ENCODE assay signal across 1 cellular context in genomic region chr7:117169907-117170306, GRCh38.
TF ChIP-seq lines count a peak whose summit lies in the region.

No MANE protein-coding gene starts in this region.

TF ChIP-seq in HEK293, 187 proteins besides CTCF, POLR2A, EP300 and RAD21 (continued from another document):
- TF ChIP-seq ZNF513 (tag by site-specific recombination; IDR thresholded peaks at IDR 0.05) = no peak
- no peak for TF ChIP-seq ZNF362 (tag by site-specific recombination; IDR thresholded peaks at IDR 0.05)
- no peak for TF ChIP-seq ZNF292 (tag by site-specific recombination; IDR thresholded peaks at IDR 0.05; ENCODE audit: borderline replicate concordance, low read depth)
- no peak for TF ChIP-seq ZNF354C (tag by site-specific recombination; IDR thresholded peaks at IDR 0.05; ENCODE audit: borderline replicate concordance, low read depth)
- no peak for TF ChIP-seq GLI4 (tag by site-specific recombination; IDR thresholded peaks at IDR 0.05)
- no peak for TF ChIP-seq GLIS1 (tag by site-specific recombination; IDR thresholded peaks at IDR 0.05)
- no peak for TF ChIP-seq WT1 (tag by site-specific recombination; IDR thresholded peaks at IDR 0.05)
- no peak for TF ChIP-seq HOXD13 (CRISPR knock-in tag; IDR thresholded peaks at IDR 0.05; ENCODE audit: borderline replicate concordance)
- TF ChIP-seq ZSCAN18 (tag by site-specific recombination; IDR thresholded peaks at IDR 0.05) = no peak
- TF ChIP-seq ZBTB11 (tag by site-specific recombination; conservative IDR thresholded peaks at IDR 0.05; ENCODE audit: low read depth) = no peak
- TF ChIP-seq, protein P1, sequence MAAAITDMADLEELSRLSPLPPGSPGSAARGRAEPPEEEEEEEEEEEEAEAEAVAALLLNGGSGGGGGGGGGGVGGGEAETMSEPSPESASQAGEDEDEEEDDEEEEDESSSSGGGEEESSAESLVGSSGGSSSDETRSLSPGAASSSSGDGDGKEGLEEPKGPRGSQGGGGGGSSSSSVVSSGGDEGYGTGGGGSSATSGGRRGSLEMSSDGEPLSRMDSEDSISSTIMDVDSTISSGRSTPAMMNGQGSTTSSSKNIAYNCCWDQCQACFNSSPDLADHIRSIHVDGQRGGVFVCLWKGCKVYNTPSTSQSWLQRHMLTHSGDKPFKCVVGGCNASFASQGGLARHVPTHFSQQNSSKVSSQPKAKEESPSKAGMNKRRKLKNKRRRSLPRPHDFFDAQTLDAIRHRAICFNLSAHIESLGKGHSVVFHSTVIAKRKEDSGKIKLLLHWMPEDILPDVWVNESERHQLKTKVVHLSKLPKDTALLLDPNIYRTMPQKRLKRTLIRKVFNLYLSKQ (tag by site-specific recombination; IDR thresholded peaks at IDR 0.05; ENCODE audit: borderline replicate concordance) = no peak
- TF ChIP-seq ZNF555 (tag by site-specific recombination; conservative IDR thresholded peaks at IDR 0.05) = no peak
- no peak for TF ChIP-seq ZNF248 (tag by site-specific recombination; IDR thresholded peaks at IDR 0.05)
- no peak for TF ChIP-seq OSR2 (tag by site-specific recombination; IDR thresholded peaks at IDR 0.05)
- TF ChIP-seq ZNF169 (tag by site-specific recombination; IDR thresholded peaks at IDR 0.05) = no peak
- TF ChIP-seq REPIN1 (tag by site-specific recombination; IDR thresholded peaks at IDR 0.05; ENCODE audit: low read depth) = no peak
- TF ChIP-seq ZNF692 (tag by site-specific recombination; IDR thresholded peaks at IDR 0.05) = 0 out of 2 replicates have a peak, but pooled peaks have one; percentile 23
- TF ChIP-seq, protein P2, sequence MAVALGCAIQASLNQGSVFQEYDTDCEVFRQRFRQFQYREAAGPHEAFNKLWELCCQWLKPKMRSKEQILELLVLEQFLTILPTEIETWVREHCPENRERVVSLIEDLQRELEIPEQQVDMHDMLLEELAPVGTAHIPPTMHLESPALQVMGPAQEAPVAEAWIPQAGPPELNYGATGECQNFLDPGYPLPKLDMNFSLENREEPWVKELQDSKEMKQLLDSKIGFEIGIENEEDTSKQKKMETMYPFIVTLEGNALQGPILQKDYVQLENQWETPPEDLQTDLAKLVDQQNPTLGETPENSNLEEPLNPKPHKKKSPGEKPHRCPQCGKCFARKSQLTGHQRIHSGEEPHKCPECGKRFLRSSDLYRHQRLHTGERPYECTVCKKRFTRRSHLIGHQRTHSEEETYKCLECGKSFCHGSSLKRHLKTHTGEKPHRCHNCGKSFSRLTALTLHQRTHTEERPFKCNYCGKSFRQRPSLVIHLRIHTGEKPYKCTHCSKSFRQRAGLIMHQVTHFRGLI (tag by site-specific recombination; IDR thresholded peaks at IDR 0.05) = no peak
- TF ChIP-seq ZNF549 (tag by site-specific recombination; IDR thresholded peaks at IDR 0.05) = no peak
- no peak for TF ChIP-seq ZNF391 (tag by site-specific recombination; IDR thresholded peaks at IDR 0.05; ENCODE audit: borderline replicate concordance, low read depth)
